Comparison of ENCODE assay signal across 8 cellular contexts in genomic region chr5:14871573-14872069, GRCh38. TPM values are rescaled to one million over a fixed set of nuclear protein-coding genes. Genes with fewer than 3 reads are reported as not detected.
DNase-seq lines count a peak whose midpoint lies in the region; ATAC-seq and TF ChIP-seq lines count a peak whose summit lies in the region.

ANKH (minus strand) TSS chr5:14871778; CDS start chr5:14871447, 331 bp downstream.

- H3K4me1 ChIP-seq in ovary (ENCODE audit: insufficient read depth) (peaks cover 4% of the 10 kb centered on the region), thoracic aorta (ENCODE audit: control insufficient read depth in 1 of 2, low read depth in 2 of 2) (peaks cover 10 to 26% of the 10 kb centered on the region in 2 donors)

- H3K4me3 ChIP-seq in ovary (peak within 1 kb of the TSS; percentile 72), thoracic aorta (peak within 1 kb of the TSS; percentile 95)

- WGBS in ovary, 3 donors = 0 to 2% (median 0%) methylated on average over 28 to 78 of the region's 78 CpGs

- H3K9me3 ChIP-seq in ovary (no peaks in the 10 kb centered on the region), thoracic aorta (no peaks in the 10 kb centered on the region)

- H3K36me3 ChIP-seq in ovary (no peaks in the 10 kb centered on the region), thoracic aorta (no peaks in the 10 kb centered on the region)

- H3K27ac Mint-ChIP-seq in activated naive CD4-positive, alpha-beta T cell treated with anti-CD3 and anti-CD28 coated beads, Interleukin-2, amount 50 U/mL, for 72 hours = peak within 1 kb of the TSS; percentile 89 to 99

- H3K36me3 Mint-ChIP-seq in activated naive CD4-positive, alpha-beta T cell treated with anti-CD3 and anti-CD28 coated beads, Interleukin-2, amount 50 U/mL, for 72 hours = peaks cover 10 to 23% of the 10 kb centered on the region in 2 donors

- H3K27ac ChIP-seq in ovary = peak within 1 kb of the TSS; percentile 93 to 98
- H3K27ac ChIP-seq in thoracic aorta = peak within 1 kb of the TSS; percentile 87 to 92

- intact Hi-C loops in ovary (cut with DNase I) = no loop called here

- H3K27me3 ChIP-seq in ovary (no peaks in the 10 kb centered on the region), thoracic aorta (replicated peaks; ENCODE audit: insufficient read depth) (no peaks in the 10 kb centered on the region)

- DNase-seq in GF-D8 (lab: John Stamatoyannopoulos, UW) = peak; percentile 35
- DNase-seq in GOT3 (lab: John Stamatoyannopoulos, UW) = peak; percentile 55
- peak; percentile 73 for DNase-seq in LHCN-M2 (ENCODE audit: low read depth)
- peak; percentile 67 for DNase-seq in SK-N-DZ (ENCODE audit: low spot score)
- DNase-seq in activated naive CD4-positive, alpha-beta T cell treated with anti-CD3 and anti-CD28 coated beads, Interleukin-2, amount 50 U/mL, for 72 hours (ENCODE audit: low spot score in 2 of 2) = peak; percentile 84 to 86
- DNase-seq in glomerular visceral epithelial cell (ENCODE audit: extremely low spot score) = peak; percentile 87
- DNase-seq in ovary = peak; percentile 73 to 88 (median 81)
- DNase-seq in thoracic aorta (ENCODE audit: low spot score) = no peak

- no peak for TF ChIP-seq EP300 in ovary (IDR thresholded peaks at IDR 0.05)

- ATAC-seq in activated naive CD4-positive, alpha-beta T cell treated with anti-CD3 and anti-CD28 coated beads, Interleukin-2, amount 50 U/mL, for 72 hours = peak; percentile 82 to 83
- peak; percentile 50 for ATAC-seq in thoracic aorta (ENCODE audit: insufficient number of reproducible peaks, low FRiP score, low read depth)

- no peak for TF ChIP-seq POLR2A in ovary (IDR thresholded peaks at IDR 0.05)

- TF ChIP-seq CTCF in ovary (IDR thresholded peaks at IDR 0.05) = no peak
- TF ChIP-seq CTCF in thoracic aorta (IDR thresholded peaks at IDR 0.05) = no peak

- no peaks in the 10 kb centered on the region for H3K9me3 Mint-ChIP-seq in activated naive CD4-positive, alpha-beta T cell treated with anti-CD3 and anti-CD28 coated beads, Interleukin-2, amount 50 U/mL, for 72 hours

RNA-seq across cellular contexts. Expression of gene ANKH, which starts in this region (rescaled TPM):
- total RNA-seq in LHCN-M2 (2014; rRNA removed) (18.5 and 27.3 TPM in 2 replicates), ovary (10 to 100 TPM; 26.1 to 80.7 (median 48.3) TPM), thoracic aorta (100 to 1,000 TPM; 177 to 205 TPM)
- polyA plus RNA-seq in LHCN-M2 (2012) = 22.4 TPM
- polyA plus RNA-seq in SK-N-DZ (2014; cell fraction: cytosol; rRNA removed) = 13.8 and 15.1 TPM in 2 replicates
- 9.4 and 12.3 TPM in 2 replicates for polyA plus RNA-seq in SK-N-DZ (2014; cell fraction: nucleus; rRNA removed)
- 100 to 1,000 TPM in 1 of 2 donors, 10 to 100 TPM in 1; 29.4 to 142 TPM for total RNA-seq in activated naive CD4-positive, alpha-beta T cell treated with anti-CD3 and anti-CD28 coated beads, Interleukin-2, amount 50 U/mL, for 72 hours
- 10 to 100 TPM; 17.2 to 29.2 TPM for polyA plus RNA-seq in ovary
